In the genomic region with DNA sequence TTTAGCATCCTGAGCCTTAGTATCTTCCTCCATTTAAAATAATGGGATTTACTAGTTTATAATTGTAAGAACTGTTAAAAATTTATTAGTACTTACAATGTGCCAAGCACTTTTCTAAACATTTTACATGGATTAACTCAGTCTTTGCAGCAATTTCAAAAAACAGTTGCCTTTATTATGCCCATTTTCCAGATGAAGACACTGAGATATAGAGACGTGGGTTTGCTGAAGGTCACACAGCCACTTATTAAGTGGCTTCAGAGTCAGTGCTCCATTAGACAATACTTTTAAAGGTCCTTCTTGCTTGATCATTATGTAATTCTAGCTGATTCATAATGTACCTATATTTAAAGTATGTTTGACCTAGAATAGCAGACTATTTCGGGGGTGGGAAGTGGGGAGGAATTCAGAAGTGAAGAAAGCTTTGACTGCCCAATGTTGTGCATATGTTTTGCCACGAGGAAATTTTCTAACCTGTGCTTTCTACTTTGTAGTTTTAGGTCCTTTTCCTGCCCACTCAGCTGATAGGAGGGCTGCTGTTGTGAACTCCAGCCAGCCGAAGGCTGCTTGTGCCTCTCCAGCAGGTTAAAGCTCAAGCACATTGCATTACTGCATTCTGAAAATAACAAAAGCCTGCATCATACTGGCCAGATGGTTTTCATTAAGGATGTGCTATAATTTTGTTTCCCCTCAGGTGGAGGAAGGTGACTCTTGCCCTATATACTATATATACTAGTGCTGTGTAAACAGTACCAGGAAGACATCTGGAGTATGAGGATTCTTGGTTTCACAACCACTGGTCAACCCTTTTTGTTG, we compare ENCODE assay signal across 9 cellular contexts. TPM values are rescaled to one million over a fixed set of nuclear protein-coding genes. Genes with fewer than 3 reads are reported as not detected.
DNase-seq lines count a peak whose midpoint lies in the region; ATAC-seq and TF ChIP-seq lines count a peak whose summit lies in the region.
"Had no signal": no experiment of that assay in that cellular context is flagged by ENCODE, and none has a peak within 500 bp of the region (broad histone marks: within the 10 kb centered on the region; RNA-seq: fewer than 3 reads in every experiment).

No MANE protein-coding gene starts in this region.

- no peak for TF ChIP-seq EP300 in tibial nerve (IDR thresholded peaks at IDR 0.05)

- peak overlapping the region; percentile 60 for H3K27ac ChIP-seq in psoas muscle
- peak overlapping the region in 2 of 4 donors; percentile 38 to 95 for H3K27ac ChIP-seq in tibial nerve

- H3K4me1 ChIP-seq in psoas muscle: peaks cover 28% of the 10 kb centered on the region
- H3K4me1 ChIP-seq in tibial nerve: peaks cover 0 to 45% (median 19%) of the 10 kb centered on the region in 4 donors

- no peak overlapping the region for H3K4me3 ChIP-seq in choroid plexus epithelial cell (ENCODE audit: low read depth, low read length)
- H3K4me3 ChIP-seq in psoas muscle: no peak overlapping the region
- no peak overlapping the region for H3K4me3 ChIP-seq in tibial nerve

- ATAC-seq in psoas muscle: peak; percentile 17 to 64 (median 21)
- no peak for ATAC-seq in HG03139 (IDR thresholded peaks at IDR 0.05; ENCODE audit: unreplicated experiment)

- no peak for TF ChIP-seq CTCF in choroid plexus epithelial cell (conservative IDR thresholded peaks at IDR 0.05; ENCODE audit: low read depth, low read length)
- no peak for TF ChIP-seq CTCF in psoas muscle (IDR thresholded peaks at IDR 0.05)
- no peak for TF ChIP-seq CTCF in tibial nerve (IDR thresholded peaks at IDR 0.05)

- TF ChIP-seq POLR2A in tibial nerve (IDR thresholded peaks at IDR 0.05): no peak

- DNase-seq in EH (ENCODE audit: low read depth): peak; percentile 75
- DNase-seq in NAMALWA (ENCODE audit: low spot score): peak; percentile 21
- peak; percentile 86 for DNase-seq in choroid plexus epithelial cell (ENCODE audit: low read depth)
- DNase-seq in psoas muscle: no peak
- DNase-seq in tibial nerve (ENCODE audit: low spot score in 2 of 2): no peak
- no peak for DNase-seq in NCI-H2081 (lab: John Stamatoyannopoulos, UW)
- DNase-seq: DMS153, NCI-H146 had no signal

- 26 to 33% (median 30%) methylated on average over 4 of the region's 4 CpGs for WGBS in psoas muscle, 3 donors
- 53 to 60% methylated on average over 4 of the region's 4 CpGs for WGBS in tibial nerve, 2 donors

- H3K9me3 ChIP-seq in psoas muscle: no peaks in the 10 kb centered on the region
- no peaks in the 10 kb centered on the region for H3K9me3 ChIP-seq in tibial nerve

- no peaks in the 10 kb centered on the region for H3K36me3 ChIP-seq in psoas muscle (ENCODE audit: insufficient read depth in 1 of 2, low read depth in 1 of 2)
- H3K36me3 ChIP-seq in tibial nerve: no peaks in the 10 kb centered on the region

- intact Hi-C loops in psoas muscle (cut with DNase I): no loop called here

- no peaks in the 10 kb centered on the region for H3K27me3 ChIP-seq in psoas muscle (ENCODE audit: insufficient read depth in 3 of 3, low read length in 2 of 3)
- no peaks in the 10 kb centered on the region for H3K27me3 ChIP-seq in tibial nerve

RNA-seq across cellular contexts. Expression of a gene that starts 4.3 kb away (rescaled TPM):
- total RNA-seq in psoas muscle: 1 to 10 TPM; 3.7 to 4.0 (median 3.7) TPM
- 1 to 10 TPM; 1.3 to 3.0 (median 1.5) TPM for polyA plus RNA-seq in psoas muscle
- 10 to 100 TPM in 3 of 4 donors, 1 to 10 TPM in 1; 9.0 to 23.4 (median 13.0) TPM for total RNA-seq in tibial nerve

RNA-seq across cellular contexts. Expression of a gene that starts 6.0 kb away (rescaled TPM):
- total RNA-seq in psoas muscle (1 to 10 TPM; 4.1 to 5.0 (median 4.5) TPM), tibial nerve (10 to 100 TPM in 2 of 4 donors, 1 to 10 TPM in 2; 4.5 to 11.7 (median 8.7) TPM)
- polyA plus RNA-seq in psoas muscle: 1 to 10 TPM in 2 of 3 donors, under 1 TPM in 1; 0.97 to 4.6 (median 2.6) TPM

RNA-seq across cellular contexts. Expression of a gene that starts 42.9 kb away (rescaled TPM):
- total RNA-seq in psoas muscle: 1 to 10 TPM; 2.6 to 6.7 (median 3.3) TPM
- 1 to 10 TPM in 2 of 3 donors, under 1 TPM in 1; 0.80 to 1.3 (median 1.2) TPM for polyA plus RNA-seq in psoas muscle
- total RNA-seq in tibial nerve: 100 to 1,000 TPM in 3 of 4 donors, 10 to 100 TPM in 1; 65.1 to 161 (median 119) TPM

Comparison
In these comparisons a context has a peak if more than half of its experiments do, and no peak if none do; other contexts are left out.
1. DNase-seq: peak in EH (single experiment), NAMALWA (single experiment) and choroid plexus epithelial cell (single experiment); none in psoas muscle (0 of 2), tibial nerve (0 of 2) and NCI-H2081 (0 of 2).
2. RNA of a gene that starts 42.9 kb away (total RNA-seq): 65.1 to 161 TPM in tibial nerve; 2.6 to 6.7 TPM in psoas muscle; every median in the first group is over 4 times any median in the second.